6 cellular contexts compared by ENCODE assay signal in the genomic region with DNA sequence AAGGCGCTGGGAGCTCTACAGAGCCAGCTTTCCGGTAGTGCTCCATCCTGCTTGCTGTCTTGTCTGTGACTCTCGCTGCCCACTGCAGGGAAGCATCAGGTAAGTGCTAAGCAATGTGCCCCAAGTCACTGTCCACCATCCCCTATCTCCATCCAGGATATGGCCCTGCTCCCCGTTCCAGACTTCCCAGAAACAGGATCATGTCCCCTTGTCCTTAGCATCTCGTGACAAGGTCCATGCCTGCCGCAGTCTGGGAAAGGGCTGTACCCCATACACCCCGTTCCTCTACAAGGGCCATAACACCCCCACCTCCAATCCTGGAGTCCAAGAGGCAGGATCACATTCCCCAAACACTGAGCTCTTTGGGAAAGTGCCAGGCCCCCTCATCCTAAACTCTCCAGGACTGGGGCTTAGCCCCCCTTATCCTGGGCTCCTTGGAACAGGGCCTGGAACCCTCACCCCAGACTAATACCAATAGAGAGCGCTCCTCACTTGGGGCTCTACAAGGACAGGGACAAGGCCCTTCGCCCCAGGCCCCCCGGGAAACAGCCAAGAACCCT. TPM values are rescaled to one million over a fixed set of nuclear protein-coding genes. Genes with fewer than 3 reads are reported as not detected.
DNase-seq lines count a peak whose midpoint lies in the region; ATAC-seq, FAIRE-seq and TF ChIP-seq lines count a peak whose summit lies in the region.

No MANE protein-coding gene starts in this region.

- H3K4me1 ChIP-seq in SJCRH30, result no peaks in the 10 kb centered on the region
- no peaks in the 10 kb centered on the region for H3K4me1 ChIP-seq in iPS DF 6.9 (ENCODE audit: control insufficient read depth, insufficient read depth, low read length)
- peaks cover 23% of the 10 kb centered on the region for H3K4me1 ChIP-seq in vagina

- H3K9me3 ChIP-seq in SJCRH30 (replicated peaks), result no peaks in the 10 kb centered on the region
- no peaks in the 10 kb centered on the region for H3K9me3 ChIP-seq in iPS DF 6.9 (ENCODE audit: control insufficient read depth, insufficient read depth, low read length)
- H3K9me3 ChIP-seq in vagina, result no peaks in the 10 kb centered on the region

- peak overlapping the region; percentile 72 for H3K27ac ChIP-seq in SJCRH30
- no peak overlapping the region for H3K27ac ChIP-seq in iPS DF 6.9 (ENCODE audit: low read length)
- H3K27ac ChIP-seq in vagina, result peak overlapping the region; percentile 94

- WGBS in iPS DF 6.9 (ENCODE audit: insufficient coverage, insufficient read length), result no CpG with 5 or more reads among the region's 10 CpGs

- H3K36me3 ChIP-seq in SJCRH30 (no peaks in the 10 kb centered on the region), iPS DF 6.9 (ENCODE audit: control insufficient read depth, insufficient read depth, low read length) (no peaks in the 10 kb centered on the region), vagina (peaks cover 0 to 20% of the 10 kb centered on the region in 2 donors)

- no peaks in the 10 kb centered on the region for H3K27me3 ChIP-seq in SJCRH30
- no peaks in the 10 kb centered on the region for H3K27me3 ChIP-seq in iPS DF 6.9 (ENCODE audit: control insufficient read depth, insufficient read depth, low read length)
- H3K27me3 ChIP-seq in vagina, result no peaks in the 10 kb centered on the region

- intact Hi-C loops in vagina (cut with DNase I), result no loop called here

- H3K4me3 ChIP-seq in SJCRH30 (peak overlapping the region; percentile 79), iPS DF 6.9 (ENCODE audit: low read length) (peak overlapping the region; percentile 50; the same call in 1 of the 2 replicates), vagina (peak overlapping the region; percentile 75 to 85)

- no peak for ATAC-seq in HG03378 (IDR thresholded peaks at IDR 0.05; ENCODE audit: unreplicated experiment)

- peak; percentile 30 for FAIRE-seq in GM12892 (lab: Jason Lieb, UNC)

- no peak for DNase-seq in GM12892 (ENCODE audit: insufficient read length)
- peak in 1 of 2 experiments; percentile 27 for DNase-seq in SJCRH30
- no peak for DNase-seq in iPS DF 6.9 (ENCODE audit: low read depth, low spot score)
- DNase-seq in vagina (ENCODE audit: extremely low spot score in 2 of 2), result no peak
- no peak for DNase-seq in activated CD4-positive, alpha-beta T cell treated with anti-CD3 and anti-CD28 coated beads, Interleukin-2, amount 50 U/mL, for 4 hours

- TF ChIP-seq POLR2A in GM12892 (IDR thresholded peaks at IDR 0.05; ENCODE audit: low read depth, low read length) (no peak), vagina (IDR thresholded peaks at IDR 0.05) (no peak)

- no peak for TF ChIP-seq CTCF in vagina (IDR thresholded peaks at IDR 0.05)

RNA-seq across cellular contexts. Expression of gene RPP25L, which starts 0.6 kb away (rescaled TPM):
- polyA plus RNA-seq in GM12892 (2012; ENCODE audit: missing spikeins), result 20.2 TPM
- 13.0 and 19.0 TPM in 2 replicates for total RNA-seq in SJCRH30 (2014; rRNA removed; shearing (Covaris generic))
- 31.4 TPM for total RNA-seq in vagina

RNA-seq across cellular contexts. Expression of gene DCTN3, which starts 9.0 kb away (rescaled TPM):
- 92.0 TPM for polyA plus RNA-seq in GM12892 (2012; ENCODE audit: missing spikeins)
- total RNA-seq in SJCRH30 (2014; rRNA removed; shearing (Covaris generic)), result 58.2 and 63.6 TPM in 2 replicates
- total RNA-seq in vagina, result 78.6 TPM

RNA-seq across cellular contexts. Expression of gene ARID3C, which starts 17.5 kb away (rescaled TPM):
- not detected for polyA plus RNA-seq in GM12892 (2012; ENCODE audit: missing spikeins)
- total RNA-seq in SJCRH30 (2014; rRNA removed; shearing (Covaris generic)), result 0.13 TPM in 1 of 2 replicates, not detected in the other
- not detected for total RNA-seq in vagina

RNA-seq across cellular contexts. Expression of gene CNTFR, which starts 21.8 kb away (rescaled TPM):
- not detected for polyA plus RNA-seq in GM12892 (2012; ENCODE audit: missing spikeins)
- total RNA-seq in SJCRH30 (2014; rRNA removed; shearing (Covaris generic)), result 0.20 and 0.24 TPM in 2 replicates
- total RNA-seq in vagina, result 8.3 TPM

RNA-seq across cellular contexts. Expression of gene SIGMAR1, which starts 26.3 kb away (rescaled TPM):
- polyA plus RNA-seq in GM12892 (2012; ENCODE audit: missing spikeins), result 28.8 TPM
- total RNA-seq in SJCRH30 (2014; rRNA removed; shearing (Covaris generic)), result 77.1 and 85.3 TPM in 2 replicates
- 79.3 TPM for total RNA-seq in vagina
